In genomic region chr6:33590531-33591198, GRCh38 we compare ENCODE assay signal across 9 cellular contexts. TPM values are rescaled to one million over a fixed set of nuclear protein-coding genes. Genes with fewer than 3 reads are reported as not detected.
A peak's percentile ranks its signal among the peaks of the same experiment; 100 is the strongest.
DNase-seq lines count a peak whose midpoint lies in the region; ATAC-seq and TF ChIP-seq lines count a peak whose summit lies in the region.
"Had no signal": no experiment of that assay in that cellular context is flagged by ENCODE, and none has a peak within 500 bp of the region (broad histone marks: within the 10 kb centered on the region; RNA-seq: fewer than 3 reads in every experiment).

No MANE protein-coding gene starts in this region.

- 47 to 50% methylated on average over 13 to 15 of the region's 15 CpGs for WGBS in testis, 2 donors

- H3K9me3 Mint-ChIP-seq in brain: peaks cover 0 to 6% (median 3%) of the 10 kb centered on the region in 5 experiments

- H3K27me3 Mint-ChIP-seq in brain: peaks cover 24% of the 10 kb centered on the region

- no peak for TF ChIP-seq POLR2A in testis (IDR thresholded peaks at IDR 0.05)

- no peak overlapping the region for H3K4me3 Mint-ChIP-seq in brain

- H3K27me3 ChIP-seq in layer of hippocampus (ENCODE audit: control insufficient read depth, insufficient read depth, low read length) (no peaks in the 10 kb centered on the region), testis (no peaks in the 10 kb centered on the region)

- H3K4me3 ChIP-seq in testis: no peak overlapping the region

- H3K27ac Mint-ChIP-seq in brain: peak overlapping the region in 3 of 5 experiments; percentile 84 to 87 (median 85)

- ATAC-seq in GM19328 (IDR thresholded peaks at IDR 0.05; ENCODE audit: unreplicated experiment): no peak

- intact Hi-C loops in testis (cut with DNase I; ENCODE audit: low total_unique reads): loop anchor here (5.0 kb wide), 1 partner anchor 97 kb away; no protein-coding TSS in a partner anchor

- peak overlapping the region; percentile 68 for H3K27ac ChIP-seq in layer of hippocampus (ENCODE audit: low read depth, low read length)
- H3K27ac ChIP-seq in testis: peak overlapping the region; percentile 80 to 87

- H3K36me3 ChIP-seq in testis (ENCODE audit: low read depth, missing control alignments): no peaks in the 10 kb centered on the region

- H3K36me3 Mint-ChIP-seq in brain: no peaks in the 10 kb centered on the region

- no peak for TF ChIP-seq CTCF in brain (conservative IDR thresholded peaks at IDR 0.05)
- peak in 1 of 3 experiments; percentile 23 for TF ChIP-seq CTCF in testis (IDR thresholded peaks at IDR 0.05)

- no peaks in the 10 kb centered on the region for H3K9me3 ChIP-seq in testis

- peaks cover 35% of the 10 kb centered on the region for H3K4me1 ChIP-seq in testis

- DNase-seq in HK-2 (ENCODE audit: unreplicated experiment): peak; percentile 75
- DNase-seq in testis: peak; percentile 62
- DNase-seq in NCI-H1092 (lab: John Stamatoyannopoulos, UW): no peak
- no peak for DNase-seq in mucosa of gallbladder (ENCODE audit: low spot score)
- no peak for DNase-seq in inferior parietal cortex (ENCODE audit: extremely low spot score)
- DNase-seq: NCI-H2107 had no signal

- peaks cover 22% of the 10 kb centered on the region for H3K4me1 Mint-ChIP-seq in brain

RNA-seq across cellular contexts. Expression of gene BAK1, which starts 10.6 kb away (rescaled TPM):
- 28.6 TPM for polyA plus RNA-seq in brain (ENCODE audit: insufficient read depth, low read depth, low replicate concordance)
- 10 to 100 TPM; 13.1 to 14.8 TPM for total RNA-seq in testis
- polyA plus RNA-seq in testis (ENCODE audit: insufficient read depth, low read depth, low replicate concordance): 17.3 TPM
- 28.2 TPM for total RNA-seq in mucosa of gallbladder

RNA-seq across cellular contexts. Expression of gene ITPR3, which starts 30.5 kb away (rescaled TPM):
- polyA plus RNA-seq in brain (ENCODE audit: insufficient read depth, low read depth, low replicate concordance): 94.1 TPM
- total RNA-seq in testis: 100 to 1,000 TPM in 1 of 2 donors, 10 to 100 TPM in 1; 80.3 to 146 TPM
- 58.2 TPM for polyA plus RNA-seq in testis (ENCODE audit: insufficient read depth, low read depth, low replicate concordance)
- total RNA-seq in mucosa of gallbladder: 104 TPM

Comparison
In these comparisons a context has a peak if more than half of its experiments do, and no peak if none do; other contexts are left out.
1. DNase-seq: peak in HK-2 (single experiment) and testis (single experiment); none in NCI-H1092 (single experiment), mucosa of gallbladder (single experiment) and inferior parietal cortex (single experiment).